In the genomic region with DNA sequence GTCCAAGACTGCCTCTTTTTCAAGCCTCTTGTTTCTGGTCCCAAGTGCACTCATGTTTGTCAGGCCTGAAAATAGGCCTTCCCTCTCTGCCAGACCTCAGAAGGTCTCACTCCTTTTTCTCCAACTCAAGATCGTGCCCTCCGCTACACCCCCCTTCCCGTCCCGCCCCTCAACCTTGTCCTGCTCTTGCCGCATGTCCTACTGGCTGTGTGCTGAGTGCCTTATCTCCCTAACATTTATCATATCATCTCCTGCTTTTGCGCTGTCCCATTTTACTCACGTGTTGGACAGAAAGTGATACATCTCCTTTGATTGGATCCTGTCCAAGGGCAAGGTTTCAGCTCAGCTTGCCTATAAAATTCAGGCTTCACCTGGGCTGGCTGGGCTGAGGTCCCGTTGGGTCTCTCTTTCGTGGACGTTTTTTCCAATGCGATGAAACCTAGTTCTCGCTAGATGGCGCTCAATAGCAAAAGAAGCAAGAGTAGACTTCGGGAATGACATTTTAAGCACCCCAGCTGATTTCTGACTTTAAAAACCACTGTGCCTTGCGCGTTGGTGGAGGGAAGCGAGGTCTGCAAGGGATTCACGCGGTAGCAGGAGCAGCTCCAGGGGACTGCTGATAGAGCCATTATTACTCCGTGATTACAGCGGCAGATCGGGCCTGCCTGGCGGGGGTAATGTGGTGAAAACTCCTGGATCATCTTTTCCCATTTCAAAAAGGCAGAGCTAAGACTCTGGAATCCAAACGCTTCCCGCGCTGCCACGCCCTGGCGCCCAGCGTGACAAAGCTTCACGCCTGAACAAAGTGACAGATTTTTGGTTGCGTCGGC, we compare ENCODE assay signal across 8 cellular contexts.
A peak's percentile ranks its signal among the peaks of the same experiment; 100 is the strongest.
DNase-seq lines count a peak whose midpoint lies in the region; ATAC-seq, FAIRE-seq and TF ChIP-seq lines count a peak whose summit lies in the region.

No MANE protein-coding gene starts in this region.

- CTCF ChIA-PET in activated CD4-positive, alpha-beta memory T cell treated with anti-CD3 and anti-CD28 coated beads, Interleukin-2, amount 10 ng/mL, durations not matched to agents 7 days and 5 days (lab: Charles Lee), result interaction anchor here (1.1 to 5.0 kb wide), 7 partner anchors 9 to 288 kb away, joined by 3 to 23 read pairs (median 4); no protein-coding TSS in a partner anchor

- intact Hi-C loops in natural killer cell (cut with micrococcal nuclease), result no loop called here

- in situ Hi-C loops in Caki2 (cut with HindIII; ENCODE audit: low pct_unique_long_range_greater_than_20kb, low sequenced_read_pairs), result no loop called here

- TF ChIP-seq CTCF in fibroblast of the aortic adventitia (IDR thresholded peaks at IDR 0.05; ENCODE audit: insufficient read depth, low read length) (peak; percentile 79), natural killer cell (IDR thresholded peaks at IDR 0.05) (no peak)

- H3K4me1 Mint-ChIP-seq in activated CD4-positive, alpha-beta memory T cell treated with anti-CD3 and anti-CD28 coated beads, Interleukin-2, amount 10 ng/mL, durations not matched to agents 7 days and 5 days, result peaks cover 4% of the 10 kb centered on the region
- H3K4me1 Mint-ChIP-seq in natural killer cell, result peaks cover 8 to 9% of the 10 kb centered on the region in 2 donors

- no peaks in the 10 kb centered on the region for H3K36me3 Mint-ChIP-seq in activated CD4-positive, alpha-beta memory T cell treated with anti-CD3 and anti-CD28 coated beads, Interleukin-2, amount 10 ng/mL, durations not matched to agents 7 days and 5 days (ENCODE audit: low read depth)
- H3K36me3 Mint-ChIP-seq in natural killer cell, result no peaks in the 10 kb centered on the region

- DNase-seq in Caki2 (ENCODE audit: low read depth) (peak; percentile 56), GM19239 (ENCODE audit: insufficient read length, low spot score) (peak; percentile 43), NCI-H345 (lab: John Stamatoyannopoulos, UW) (peak; percentile 82), fibroblast of the aortic adventitia (ENCODE audit: low read depth) (peak; percentile 80), natural killer cell (no peak), GF-D8 (lab: John Stamatoyannopoulos, UW) (no peak)
- DNase-seq in activated CD4-positive, alpha-beta memory T cell treated with anti-CD3 and anti-CD28 coated beads, Interleukin-2, amount 10 ng/mL, durations not matched to agents 7 days and 5 days, result peak; percentile 27

- no peaks in the 10 kb centered on the region for H3K9me3 Mint-ChIP-seq in activated CD4-positive, alpha-beta memory T cell treated with anti-CD3 and anti-CD28 coated beads, Interleukin-2, amount 10 ng/mL, durations not matched to agents 7 days and 5 days
- no peaks in the 10 kb centered on the region for H3K9me3 Mint-ChIP-seq in natural killer cell

- H3K4me3 Mint-ChIP-seq in activated CD4-positive, alpha-beta memory T cell treated with anti-CD3 and anti-CD28 coated beads, Interleukin-2, amount 10 ng/mL, durations not matched to agents 7 days and 5 days, result no peak overlapping the region
- H3K4me3 Mint-ChIP-seq in natural killer cell, result peak overlapping the region; percentile 58

- FAIRE-seq in GM19239 (lab: Jason Lieb, UNC), result peak; percentile 96

- H3K27ac Mint-ChIP-seq in activated CD4-positive, alpha-beta memory T cell treated with anti-CD3 and anti-CD28 coated beads, Interleukin-2, amount 10 ng/mL, durations not matched to agents 7 days and 5 days, result no peak overlapping the region
- no peak overlapping the region for H3K27ac Mint-ChIP-seq in natural killer cell

- peaks cover 13% of the 10 kb centered on the region for H3K27me3 Mint-ChIP-seq in activated CD4-positive, alpha-beta memory T cell treated with anti-CD3 and anti-CD28 coated beads, Interleukin-2, amount 10 ng/mL, durations not matched to agents 7 days and 5 days
- H3K27me3 Mint-ChIP-seq in natural killer cell (ENCODE audit: low read depth in 2 of 2), result peaks cover 17 to 31% of the 10 kb centered on the region in 2 donors

- ATAC-seq in HG03280 (IDR thresholded peaks at IDR 0.05; ENCODE audit: unreplicated experiment) (peak; percentile 50), natural killer cell (peak in 1 of 3 donors; percentile 44)

- POLR2A ChIA-PET in activated CD4-positive, alpha-beta memory T cell treated with anti-CD3 and anti-CD28 coated beads, Interleukin-2, amount 10 ng/mL, durations not matched to agents 7 days and 5 days (lab: Charles Lee), result no interaction called here

- H3K4me3 ChIP-seq in fibroblast of the aortic adventitia (ENCODE audit: low read depth, low read length), result peak overlapping the region; percentile 61

Comparison
In these comparisons a context has a peak if more than half of its experiments do, and no peak if none do; other contexts are left out.
1. DNase-seq: peak in Caki2 (single experiment), GM19239 (single experiment), NCI-H345 (single experiment), activated CD4-positive, alpha-beta memory T cell treated with anti-CD3 and anti-CD28 coated beads, Interleukin-2, amount 10 ng/mL, durations not matched to agents 7 days and 5 days (single experiment) and fibroblast of the aortic adventitia (single experiment); none in natural killer cell (single experiment) and GF-D8 (single experiment).